In genomic region chr21:14697769-14698168, GRCh38 we compare ENCODE assay signal across 27 cellular contexts.
"Had no signal": no experiment of that assay in that cellular context is flagged by ENCODE, and none has a peak within 500 bp of the region (broad histone marks: within the 10 kb centered on the region; RNA-seq: fewer than 3 reads in every experiment).

No MANE protein-coding gene starts in this region.

- H3K36me3 ChIP-seq: stomach, suprapubic skin, thoracic aorta, thyroid gland, tibial artery, tibial nerve, transverse colon, upper lobe of left lung, upper lobe of right lung, uterus, vagina had no signal

- H3K36me3 Mint-ChIP-seq: stimulated activated effector memory CD8-positive, alpha-beta T cell treated with anti-CD3 and anti-CD28 coated beads, Interleukin-12 subunit alpha, Interleukin-12 subunit beta, amount 100 ng/mL, for 72 hours; type B pancreatic cell had no signal

- H3K4me1 ChIP-seq: stomach, suprapubic skin, testis, tibial artery, tibial nerve, transverse colon, upper lobe of left lung, upper lobe of right lung, uterus, vagina had no signal

- H3K4me3 ChIP-seq: stomach, suprapubic skin, testis, thoracic aorta, thyroid gland, tibial artery, tibial nerve, transverse colon, upper lobe of left lung, upper lobe of right lung, uterus, vagina had no signal

- H3K4me3 Mint-ChIP-seq: stimulated activated effector memory CD8-positive, alpha-beta T cell treated with anti-CD3 and anti-CD28 coated beads, Interleukin-12 subunit alpha, Interleukin-12 subunit beta, amount 100 ng/mL, for 72 hours; stimulated activated naive CD8-positive, alpha-beta T cell treated with anti-CD3 and anti-CD28 coated beads, Interleukin-15, amount 100 ng/mL, for 72 hours; stimulated activated naive CD8-positive, alpha-beta T cell treated with anti-CD3 and anti-CD28 coated beads, Interleukin-15, Interleukin-2, amounts not matched to agents 100 ng/mL and 50 ng/mL, for 24 hours; type B pancreatic cell had no signal

- H3K4me1 Mint-ChIP-seq: stimulated activated effector memory CD8-positive, alpha-beta T cell treated with anti-CD3 and anti-CD28 coated beads, Interleukin-12 subunit alpha, Interleukin-12 subunit beta, amount 100 ng/mL, for 72 hours had no signal

- H3K27me3 ChIP-seq: stomach, suprapubic skin, testis, thyroid gland, tibial artery, tibial nerve, transverse colon, upper lobe of left lung, upper lobe of right lung, uterus, vagina had no signal

- ATAC-seq: stimulated activated effector memory CD8-positive, alpha-beta T cell treated with anti-CD3 and anti-CD28 coated beads, Interleukin-12 subunit alpha, Interleukin-12 subunit beta, amount 100 ng/mL, for 72 hours; stimulated activated naive CD8-positive, alpha-beta T cell treated with anti-CD3 and anti-CD28 coated beads, Interleukin-15, amount 100 ng/mL, for 72 hours; stimulated activated naive CD8-positive, alpha-beta T cell treated with anti-CD3 and anti-CD28 coated beads, Interleukin-15, Interleukin-2, amounts not matched to agents 100 U/mL and 50 U/mL, for 24 hours; upper lobe of right lung had no signal

- H3K27ac Mint-ChIP-seq: stimulated activated effector memory CD8-positive, alpha-beta T cell treated with anti-CD3 and anti-CD28 coated beads, Interleukin-12 subunit alpha, Interleukin-12 subunit beta, amount 100 ng/mL, for 72 hours; stimulated activated naive CD8-positive, alpha-beta T cell treated with anti-CD3 and anti-CD28 coated beads, Interleukin-15, amount 100 ng/mL, for 72 hours; stimulated activated naive CD8-positive, alpha-beta T cell treated with anti-CD3 and anti-CD28 coated beads, Interleukin-15, Interleukin-2, amounts not matched to agents 100 ng/mL and 50 ng/mL, for 24 hours; type B pancreatic cell had no signal

- DNase-seq: stimulated activated CD4-positive, alpha-beta T cell treated with anti-CD3 and anti-CD28 coated beads, Interleukin-2, amount 100 ng/mL, for 24 hours; stimulated activated CD4-positive, alpha-beta T cell treated with anti-CD3 and anti-CD28 coated beads, Interleukin-2, amount 100 ng/mL, for 48 hours; stimulated activated CD4-positive, alpha-beta T cell treated with anti-CD3 and anti-CD28 coated beads, Interleukin-4, amount 100 ng/mL, for 1 hour; stimulated activated CD4-positive, alpha-beta T cell treated with anti-CD3 and anti-CD28 coated beads, Interleukin-4, amount 100 ng/mL, for 24 hours; stimulated activated CD4-positive, alpha-beta T cell treated with anti-CD3 and anti-CD28 coated beads, Interleukin-4, amount 100 ng/mL, for 4 hours; stimulated activated CD8-positive, alpha-beta memory T cell treated with anti-CD3 and anti-CD28 coated beads, Interleukin-4, amount 100 ng/mL, for 48 hours; stimulated activated naive CD4-positive, alpha-beta T cell; stimulated activated naive CD4-positive, alpha-beta T cell treated with Interleukin-2 at 50 U/mL for 16 hours; stimulated activated naive CD8-positive, alpha-beta T cell treated with anti-CD3 and anti-CD28 coated beads, Interleukin-15, amount 100 ng/mL, for 72 hours; stimulated activated naive CD8-positive, alpha-beta T cell treated with anti-CD3 and anti-CD28 coated beads, Interleukin-15, Interleukin-2, amounts not matched to agents 100 U/mL and 50 U/mL, for 24 hours; stomach; substantia nigra; testis; thyroid gland; tibial artery; transverse colon; trophoblast cell; upper lobe of left lung; upper lobe of right lung; uterus had no signal

- H3K27me3 Mint-ChIP-seq: stimulated activated naive CD8-positive, alpha-beta T cell treated with anti-CD3 and anti-CD28 coated beads, Interleukin-15, amount 100 ng/mL, for 72 hours; stimulated activated naive CD8-positive, alpha-beta T cell treated with anti-CD3 and anti-CD28 coated beads, Interleukin-15, Interleukin-2, amounts not matched to agents 100 ng/mL and 50 ng/mL, for 24 hours; type B pancreatic cell had no signal

- H3K27ac ChIP-seq: stomach, suprapubic skin, testis, thoracic aorta, thyroid gland, tibial artery, tibial nerve, transverse colon, upper lobe of left lung, upper lobe of right lung, uterus, vagina had no signal

- H3K9me3 Mint-ChIP-seq: stimulated activated effector memory CD8-positive, alpha-beta T cell treated with anti-CD3 and anti-CD28 coated beads, Interleukin-12 subunit alpha, Interleukin-12 subunit beta, amount 100 ng/mL, for 72 hours; stimulated activated naive CD8-positive, alpha-beta T cell treated with anti-CD3 and anti-CD28 coated beads, Interleukin-15, amount 100 ng/mL, for 72 hours; stimulated activated naive CD8-positive, alpha-beta T cell treated with anti-CD3 and anti-CD28 coated beads, Interleukin-15, Interleukin-2, amounts not matched to agents 100 ng/mL and 50 ng/mL, for 24 hours; type B pancreatic cell had no signal

- H3K9me3 ChIP-seq: stomach, suprapubic skin, testis, thoracic aorta, thyroid gland, tibial artery, tibial nerve, transverse colon, upper lobe of left lung, upper lobe of right lung, uterus, vagina had no signal
